Comparison of ENCODE assay signal across 8 cellular contexts in the genomic region with DNA sequence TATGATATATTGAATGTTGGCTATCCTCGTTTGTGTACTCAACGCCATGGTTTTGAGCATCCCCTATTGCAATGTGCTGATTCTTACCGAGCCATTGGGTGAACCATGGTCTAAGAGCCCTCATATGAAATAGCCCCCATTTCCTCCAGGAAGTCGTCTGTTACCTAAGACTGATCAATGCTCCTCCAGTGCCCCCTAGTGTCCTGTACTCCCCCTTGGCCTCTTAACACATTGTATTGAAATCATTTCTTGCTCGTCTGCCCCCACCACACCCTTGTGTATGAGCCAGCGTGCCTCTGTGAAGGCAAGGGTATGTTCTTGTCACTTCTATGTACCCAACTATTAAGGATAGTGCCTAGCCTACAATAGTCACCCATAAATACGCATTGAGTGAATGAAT. TPM values are rescaled to one million over a fixed set of nuclear protein-coding genes. Genes with fewer than 3 reads are reported as not detected.
DNase-seq lines count a peak whose midpoint lies in the region; ATAC-seq, FAIRE-seq and TF ChIP-seq lines count a peak whose summit lies in the region.

No MANE protein-coding gene starts in this region.

- TF ChIP-seq RAD21 in GM12878 (IDR thresholded peaks at IDR 0.05; ENCODE audit: insufficient read depth, low read depth, low read length) = peak; percentile 83

- DNase-seq in DND-41 = peak; percentile 67
- peak; percentile 26 for DNase-seq in LNCaP clone FGC (ENCODE audit: low read depth)
- peak in 3 of 5 donors; percentile 21 to 44 (median 41) for DNase-seq in T-helper 1 cell
- DNase-seq in GM12878 (ENCODE audit: low read depth, low spot score) = peak; percentile 42
- DNase-seq in lung (ENCODE audit: low spot score) = peak; percentile 35
- peak; percentile 2 to 48 (median 26) for DNase-seq in stimulated activated naive CD4-positive, alpha-beta T cell (lab: John Stamatoyannopoulos, UW)

- H3K27me3 ChIP-seq in DND-41 (ENCODE audit: insufficient read depth, low read length, poor library complexity) (no peaks in the 10 kb centered on the region), GM12878 (replicated peaks in 1 of 2; ENCODE audit: control insufficient read depth in 2 of 2, insufficient read depth in 2 of 2, low read length in 1 of 2) (no peaks in the 10 kb centered on the region; a peak in 1 of 4 replicates), lung (ENCODE audit: control insufficient read depth, insufficient read depth) (no peaks in the 10 kb centered on the region)

- WGBS in GM12878 (ENCODE audit: insufficient coverage, insufficient replicate concordance, low lambda C conversion rate, missing lambda C conversion rate) = 4% methylated on average over 7 of the region's 7 CpGs
- WGBS in lung, 2 donors = 26 to 30% methylated on average over 7 of the region's 7 CpGs

- no peak overlapping the region for H3K4me2 ChIP-seq in DND-41 (ENCODE audit: insufficient read depth, low read length)
- no peak overlapping the region for H3K4me2 ChIP-seq in GM12878 (ENCODE audit: control insufficient read depth, insufficient read depth)

- H3K36me3 ChIP-seq in DND-41 (ENCODE audit: insufficient read depth, low read length) (no peaks in the 10 kb centered on the region), GM12878 (ENCODE audit: control insufficient read depth in 2 of 2, insufficient read depth in 2 of 2, low read length in 1 of 2) (no peaks in the 10 kb centered on the region), lung (ENCODE audit: control insufficient read depth in 2 of 2, insufficient read depth in 2 of 2, low read length in 2 of 2) (no peaks in the 10 kb centered on the region)

- SMC1A ChIA-PET in GM12878 (lab: Charles Lee; ENCODE audit: uncharacterized antibody, unreplicated experiment) = interaction anchor here (0.7 to 0.8 kb wide), 2 partner anchors 9 to 129 kb away, joined by 3 read pairs; no protein-coding TSS in a partner anchor

- peak; percentile 97 for ATAC-seq in DND-41 (ENCODE audit: insufficient read depth, low read depth)
- ATAC-seq in GM21576 (IDR thresholded peaks at IDR 0.05; ENCODE audit: unreplicated experiment) = peak; percentile 75
- peak; percentile 99 for ATAC-seq in GM12878
- ATAC-seq in lung (ENCODE audit: insufficient read depth, low FRiP score) = no peak
- ATAC-seq in GM18505 (IDR thresholded peaks at IDR 0.05; ENCODE audit: unreplicated experiment) = no peak

- peak; percentile 78 for TF ChIP-seq CTCF in DND-41 (IDR thresholded peaks at IDR 0.05; ENCODE audit: borderline replicate concordance, extremely low read depth, low read length, poor library complexity, severe bottlenecking)
- peak; percentile 70 for TF ChIP-seq CTCF in LNCaP clone FGC (IDR thresholded peaks at IDR 0.05; ENCODE audit: control insufficient read depth, extremely low read depth, insufficient read depth)
- TF ChIP-seq CTCF in GM12878 (IDR thresholded peaks at IDR 0.05 in 2 of 3, conservative IDR thresholded peaks at IDR 0.05 in 1 of 3; ENCODE audit: control insufficient read depth in 2 of 3, extremely low read depth in 1 of 3, insufficient read depth in 1 of 3, low read depth in 3 of 3, low read length in 3 of 3) = peak; percentile 70 to 74 (median 74)
- peak; percentile 4 for TF ChIP-seq CTCF in lung (IDR thresholded peaks at IDR 0.05; ENCODE audit: control extremely low read depth, extremely low read depth)

- H4K20me1 ChIP-seq in DND-41 (ENCODE audit: insufficient read depth, low read length) = no peaks in the 10 kb centered on the region
- no peaks in the 10 kb centered on the region for H4K20me1 ChIP-seq in GM12878 (ENCODE audit: control insufficient read depth, insufficient read depth)

- H3K9me3 ChIP-seq in DND-41 (ENCODE audit: insufficient read depth, low read length, severe bottlenecking) (no peaks in the 10 kb centered on the region), GM12878 (replicated peaks; ENCODE audit: control insufficient read depth, insufficient read depth, low read length) (no peaks in the 10 kb centered on the region), lung (ENCODE audit: control insufficient read depth in 2 of 2, insufficient read depth in 1 of 2, low read length in 1 of 2) (peaks cover 0 to 2% of the 10 kb centered on the region in 2 donors)

- no TSS peak for BruUV-seq in GM12878 (replicated peaks; lab: Mats Ljungman, UMichigan)

- in situ Hi-C loops in GM12878 (cut with MboI) = no loop called here

- no peak for TF ChIP-seq POLR2A in GM12878 (IDR thresholded peaks at IDR 0.05; ENCODE audit: low read depth, low read length)
- no peak for TF ChIP-seq POLR2A in GM18505 (IDR thresholded peaks at IDR 0.05; ENCODE audit: borderline replicate concordance, extremely low read depth, insufficient read depth, insufficient read length)

- RAD21 ChIA-PET in GM12878 (lab: Charles Lee; ENCODE audit: unreplicated experiment) = interaction anchor here (1.2 kb wide), 1 partner anchor 11 kb away, joined by 3 read pairs; a partner anchor contains a TSS

- no peak for TF ChIP-seq EP300 in GM12878 (IDR thresholded peaks at IDR 0.05; ENCODE audit: borderline replicate concordance in 1 of 2, control insufficient read depth in 1 of 2, low read depth in 2 of 2, low read length in 2 of 2)

- intact Hi-C loops in GM12878 (cut with micrococcal nuclease; ENCODE audit: unreplicated experiment) = loop anchor here (5.0 to 10.0 kb wide), 3 partner anchors 186 to 1096 kb away; no protein-coding TSS in a partner anchor

- CTCF ChIA-PET in GM12878 (lab: Yijun Ruan, JAX) = interaction anchor here (0.7 to 1.8 kb wide), 2 partner anchors 10 to 174 kb away, joined by 3 to 11 read pairs; no protein-coding TSS in a partner anchor

- POLR2A ChIA-PET in GM12878 (lab: Charles Lee) = no interaction called here

- H3K4me1 ChIP-seq in DND-41 (ENCODE audit: insufficient read depth, low read length) (no peaks in the 10 kb centered on the region), GM12878 (ENCODE audit: control insufficient read depth, insufficient read depth, low read length) (no peaks in the 10 kb centered on the region; the same call in 1 of the 2 replicates), lung (ENCODE audit: control insufficient read depth in 2 of 2, insufficient read depth in 2 of 2, low read length in 2 of 2) (no peaks in the 10 kb centered on the region)

- H3K9ac ChIP-seq in DND-41 (ENCODE audit: low read depth, low read length) (no peak overlapping the region), GM12878 (ENCODE audit: control insufficient read depth, insufficient read depth, low read length) (no peak overlapping the region)

- FAIRE-seq in GM12878 (lab: Jason Lieb, UNC) = peak; percentile 93

- no peaks in the 10 kb centered on the region for H3K79me2 ChIP-seq in DND-41 (ENCODE audit: insufficient read depth, low read length)
- H3K79me2 ChIP-seq in GM12878 (ENCODE audit: control insufficient read depth, insufficient read depth, low read length) = no peaks in the 10 kb centered on the region

- H2AFZ ChIP-seq in DND-41 (ENCODE audit: low read depth, low read length) = no peak overlapping the region
- no peak overlapping the region for H2AFZ ChIP-seq in GM12878 (ENCODE audit: control insufficient read depth, low read depth, low read length)

- H3K4me3 ChIP-seq in DND-41 (ENCODE audit: low read depth in 1 of 2, low read length in 2 of 2) = no peak overlapping the region
- H3K4me3 ChIP-seq in LNCaP clone FGC (ENCODE audit: low read depth, low read length) = no peak overlapping the region
- no peak overlapping the region for H3K4me3 ChIP-seq in GM12878
- no peak overlapping the region for H3K4me3 ChIP-seq in lung

- no peak overlapping the region for H3K27ac ChIP-seq in DND-41 (ENCODE audit: low read length)
- no peak overlapping the region for H3K27ac ChIP-seq in GM12878 (ENCODE audit: control insufficient read depth, insufficient read depth)
- no peak overlapping the region for H3K27ac ChIP-seq in lung (ENCODE audit: low read depth in 1 of 2, low read length in 1 of 2)

TF ChIP-seq in GM12878, 131 proteins besides CTCF, POLR2A, EP300 and RAD21:
- TF ChIP-seq KDM1A (IDR thresholded peaks at IDR 0.05; ENCODE audit: borderline replicate concordance) (no peak), YY1 (IDR thresholded peaks at IDR 0.05; ENCODE audit: low read depth, low read length) (0 out of 2 replicates have a peak, but pooled peaks have one; percentile 35), SMC3 (IDR thresholded peaks at IDR 0.05; ENCODE audit: borderline replicate concordance, low read length) (peak; percentile 45; the same call in 1 of the 2 replicates)

RNA-seq across cellular contexts. Expression of a gene that starts 11.2 kb away (rescaled TPM):
- total RNA-seq in GM12878 (2013; cell fraction: nucleolus; rRNA removed) = 18.5 and 18.7 TPM in 2 replicates
- 11.1 and 13.1 TPM in 2 replicates for total RNA-seq in GM12878 (2014; rRNA removed)
- total RNA-seq in GM12878 (2014; rRNA removed; fragmentation: Illumina TruSeq; extraction: Trizol) = 12.7 and 12.9 TPM in 2 replicates
- 18.7 and 19.0 TPM in 2 replicates for total RNA-seq in GM12878 (2021)
- polyA plus RNA-seq in GM12878 (2011; ENCODE audit: low read depth) = 3.4 TPM
- polyA plus RNA-seq in GM12878 (2011; rRNA removed) = 18.5 and 23.2 TPM in 2 replicates
- 11.9 and 15.8 TPM in 2 replicates for polyA plus RNA-seq in GM12878 (2011; cell fraction: cytosol; rRNA removed)
- 10.4 and 12.0 TPM in 2 replicates for polyA plus RNA-seq in GM12878 (2011; cell fraction: nucleus; rRNA removed)
- polyA plus RNA-seq in GM12878 (2012) = 6.3 and 6.9 TPM in 2 replicates
- polyA plus RNA-seq in GM12878 (2014; fragmentation: Illumina TruSeq; extraction: Trizol) = 14.6 and 14.9 TPM in 2 replicates
- 1 to 10 TPM; 3.6 to 6.0 TPM for polyA plus RNA-seq in GM12878 (2014; fragmentation: Nextera tagmentation; extraction: Ambion mirVana)
- 13.3 and 23.9 TPM in 2 replicates for polyA plus RNA-seq in GM12878 (2014; rRNA removed)
- 10 to 100 TPM; 23.8 to 23.9 TPM for polyA plus RNA-seq in GM12878 (2016; fragmentation: Nextera tagmentation; extraction: Ambion mirVana)
- polyA minus RNA-seq in GM12878 (2011; rRNA and poly(A)+ RNA removed) = 23.2 and 37.7 TPM in 2 replicates
- 7.5 and 9.6 TPM in 2 replicates for polyA minus RNA-seq in GM12878 (2011; cell fraction: cytosol; rRNA and poly(A)+ RNA removed)
- polyA minus RNA-seq in GM12878 (2011; cell fraction: nucleus; rRNA and poly(A)+ RNA removed) = 5.2 and 7.9 TPM in 2 replicates
- total RNA-seq in lung = 10 to 100 TPM; 16.4 to 25.7 TPM
- 1 to 10 TPM; 3.6 to 4.6 TPM for polyA plus RNA-seq in lung

Comparison
In these comparisons a context has a peak if more than half of its experiments do, and no peak if none do; other contexts are left out.
1. ATAC-seq: peak in DND-41 (single experiment), GM21576 (single experiment) and GM12878 (single experiment); none in lung (single experiment) and GM18505 (single experiment).
2. CTCF ChIP-seq: peak in every context shown above with its lines; median percentile 78 in DND-41; 74 in GM12878; 70 in LNCaP clone FGC; 4 in lung.
3. Peak in every context shown above with its lines, with median percentiles within 50 percentile points of each other: DNase-seq.